Comparison of ENCODE assay signal across 8 cellular contexts in genomic region chr6:82040405-82041221, GRCh38.
A peak's percentile ranks its signal among the peaks of the same experiment; 100 is the strongest.
DNase-seq lines count a peak whose midpoint lies in the region; ATAC-seq and TF ChIP-seq lines count a peak whose summit lies in the region.

No MANE protein-coding gene starts in this region.

- no peaks in the 10 kb centered on the region for H3K79me2 ChIP-seq in ACC112 (ENCODE audit: control insufficient read depth, insufficient read depth, low read length, unreplicated experiment)

- 45 to 53% (median 50%) methylated on average over 4 of the region's 4 CpGs for WGBS in psoas muscle, 3 donors

- no peaks in the 10 kb centered on the region for H3K36me3 ChIP-seq in ACC112 (ENCODE audit: insufficient read depth, low read length)
- H3K36me3 ChIP-seq in HEK293 (ENCODE audit: control insufficient read depth in 2 of 2, insufficient read depth in 1 of 2, low read length in 2 of 2) = no peaks in the 10 kb centered on the region
- no peaks in the 10 kb centered on the region for H3K36me3 ChIP-seq in MG63
- no peaks in the 10 kb centered on the region for H3K36me3 ChIP-seq in psoas muscle (ENCODE audit: insufficient read depth in 1 of 2, low read depth in 1 of 2)

- no peaks in the 10 kb centered on the region for H3K27me3 ChIP-seq in ACC112 (ENCODE audit: insufficient read depth, low read length)
- H3K27me3 ChIP-seq in MG63 = no peaks in the 10 kb centered on the region
- H3K27me3 ChIP-seq in psoas muscle (ENCODE audit: insufficient read depth in 3 of 3, low read length in 2 of 3) = no peaks in the 10 kb centered on the region

- CTCF ChIA-PET in HEK293 (lab: Yijun Ruan, JAX) = interaction anchor here (0.5 to 2.4 kb wide), 25 partner anchors 8 to 1402 kb away, joined by 3 to 13 read pairs (median 3); no protein-coding TSS in a partner anchor

- H3K9me3 ChIP-seq in HEK293 (ENCODE audit: control insufficient read depth, insufficient read depth, low read depth, low read length) = no peaks in the 10 kb centered on the region
- no peaks in the 10 kb centered on the region for H3K9me3 ChIP-seq in MG63
- H3K9me3 ChIP-seq in psoas muscle = no peaks in the 10 kb centered on the region

- peak overlapping the region; percentile 28 for H2AFZ ChIP-seq in ACC112 (ENCODE audit: low read length, unreplicated experiment)

- ATAC-seq in Right ventricle myocardium superior (ENCODE audit: poor library complexity) (peak; percentile 83), psoas muscle (peak in 1 of 4 donors; percentile 33)

- TF ChIP-seq CTCF in GM12864 (IDR thresholded peaks at IDR 0.05; ENCODE audit: low read depth, low read length, missing control alignments) = peak; percentile 75
- peak; percentile 83 for TF ChIP-seq CTCF in HEK293 (tag by site-specific recombination; IDR thresholded peaks at IDR 0.05)
- TF ChIP-seq CTCF in psoas muscle (IDR thresholded peaks at IDR 0.05) = peak; percentile 49

- intact Hi-C loops in Right ventricle myocardium superior (cut with DNase I) (no loop called here), psoas muscle (cut with DNase I) (no loop called here)

- H3K4me1 ChIP-seq in ACC112 (ENCODE audit: control insufficient read depth, insufficient read depth, low read length, unreplicated experiment) (peaks cover 17% of the 10 kb centered on the region), HEK293 (ENCODE audit: control insufficient read depth, insufficient read depth, low read length) (no peaks in the 10 kb centered on the region), psoas muscle (no peaks in the 10 kb centered on the region)

- POLR2A ChIA-PET in HEK293 (lab: Yijun Ruan, JAX) = interaction anchor here (1.2 kb wide), 1 partner anchor 287 kb away, joined by 6 read pairs; the partner anchor contains the start of gene TENT5A

- DNase-seq in GM12864 (ENCODE audit: low read depth) (no peak), MG63 (peak; percentile 16), UCSD-AML1 (lab: John Stamatoyannopoulos, UW; ENCODE audit: unreplicated experiment) (peak; percentile 7), Right ventricle myocardium superior (no peak), psoas muscle (no peak)
- no peak for DNase-seq in activated effector memory CD4-positive, alpha-beta T cell treated with Interleukin-2 at 50 U/mL for 16 hours

- H3K4me3 ChIP-seq in ACC112 (ENCODE audit: low read depth, low read length) (no peak overlapping the region), GM12864 (ENCODE audit: low read depth, low read length) (no peak overlapping the region), HEK293 (ENCODE audit: low read depth, low read length) (no peak overlapping the region), MG63 (no peak overlapping the region), psoas muscle (no peak overlapping the region)

- H3K27ac ChIP-seq in ACC112 (ENCODE audit: low read depth, low read length) (peak overlapping the region; percentile 5; the same call in 1 of the 2 replicates), HEK293 (ENCODE audit: extremely low read depth, low read depth, low read length) (no peak overlapping the region), psoas muscle (no peak overlapping the region)

TF ChIP-seq in HEK293, 187 proteins besides CTCF, POLR2A, EP300 and RAD21:
- TF ChIP-seq PATZ1 (tag by site-specific recombination; IDR thresholded peaks at IDR 0.05) = no peak
- peak; percentile 15; the same call in 1 of the 2 replicates for TF ChIP-seq PRDM1 (tag by site-specific recombination; IDR thresholded peaks at IDR 0.05)
- no peak for TF ChIP-seq ZNF132 (tag by site-specific recombination; IDR thresholded peaks at IDR 0.05; ENCODE audit: borderline replicate concordance)
- no peak for TF ChIP-seq ZSCAN18 (tag by site-specific recombination; IDR thresholded peaks at IDR 0.05)
- TF ChIP-seq ZNF654 (tag by site-specific recombination; IDR thresholded peaks at IDR 0.05; ENCODE audit: low read depth) = peak; percentile 84
- peak; percentile 74 for TF ChIP-seq ZNF660 (tag by site-specific recombination; IDR thresholded peaks at IDR 0.05)
- TF ChIP-seq IKZF3 (tag by site-specific recombination; IDR thresholded peaks at IDR 0.05) = no peak
- TF ChIP-seq PRDM10 (tag by site-specific recombination; IDR thresholded peaks at IDR 0.05) = peak; percentile 81

Comparison
In these comparisons a context has a peak if more than half of its experiments do, and no peak if none do; other contexts are left out.
1. DNase-seq: peak in MG63 (single experiment) and UCSD-AML1 (single experiment); none in GM12864 (single experiment), Right ventricle myocardium superior (single experiment), psoas muscle (0 of 2) and activated effector memory CD4-positive, alpha-beta T cell treated with Interleukin-2 at 50 U/mL for 16 hours (single experiment).
2. Peak in every context shown above with its lines, with median percentiles within 50 percentile points of each other: CTCF ChIP-seq.